21 cellular contexts compared by ENCODE assay signal in the genomic region with DNA sequence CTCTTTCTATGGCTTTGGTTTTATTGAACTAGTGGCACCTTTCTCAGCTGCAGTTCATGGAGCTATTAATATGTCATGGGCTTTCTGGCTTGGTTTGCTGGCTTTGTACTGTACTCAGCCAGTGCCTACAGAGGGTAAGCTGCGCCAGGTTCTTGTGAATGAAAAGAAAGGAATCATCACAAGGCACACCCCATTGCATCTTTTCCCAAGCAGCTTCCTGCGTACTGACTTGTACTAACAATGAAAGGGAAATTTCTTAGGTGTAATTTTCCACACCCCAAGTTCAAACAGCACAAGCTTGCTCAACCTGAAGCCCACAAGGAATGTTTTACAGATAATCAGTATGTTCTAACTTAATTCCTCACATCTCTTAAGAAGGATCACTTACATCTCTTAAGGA.
"Had no signal": no experiment of that assay in that cellular context is flagged by ENCODE, and none has a peak within 500 bp of the region (broad histone marks: within the 10 kb centered on the region; RNA-seq: fewer than 3 reads in every experiment).

No MANE protein-coding gene starts in this region.

- H3K27me3 ChIP-seq: ascending aorta, ovary, spleen, upper lobe of left lung had no signal

- H3K27ac Mint-ChIP-seq: activated CD4-positive, alpha-beta T cell treated with anti-CD3 and anti-CD28 coated beads, Interleukin-2, amount 10 ng/mL, durations not matched to agents 24 days and 14 days; activated naive CD4-positive, alpha-beta T cell treated with anti-CD3 and anti-CD28 coated beads, Interleukin-2, amount 50 U/mL, for 24 hours; naive B cell; stimulated activated memory B cell treated with anti-CD40 and anti-IgM and Interleukin-4, amounts not matched to agents 10 μg/mL and 1 μg/mL and 100 μg/mL, for 72 hours had no signal

- H3K9me3 Mint-ChIP-seq: activated naive CD4-positive, alpha-beta T cell treated with anti-CD3 and anti-CD28 coated beads, Interleukin-2, amount 50 U/mL, for 24 hours had no signal

- DNase-seq: activated CD4-positive, alpha-beta T cell treated with anti-CD3 and anti-CD28 coated beads, Interleukin-2, amount 10 ng/mL, durations not matched to agents 24 days and 14 days; activated CD4-positive, CD25-positive, alpha-beta regulatory T cell; activated CD8-positive, alpha-beta memory T cell treated with anti-CD3 and anti-CD28 coated beads for 24 hours; activated CD8-positive, alpha-beta memory T cell treated with anti-CD3 and anti-CD28 coated beads, Interleukin-2, amount 50 U/mL, for 48 hours; activated gamma-delta T cell; cerebellar nuclear complex; cortex of kidney; effector CD4-positive, alpha-beta T cell; foreskin fibroblast; naive B cell; ovary; SK-N-SH; spleen; stimulated activated CD4-positive, alpha-beta T cell treated with anti-CD3 and anti-CD28 coated beads, Interleukin-4, amount 100 ng/mL, for 4 hours; T-helper 1 cell; T-helper 9 cell had no signal

- H3K27ac ChIP-seq: ascending aorta, ovary, spleen, thoracic aorta had no signal

- H3K4me1 ChIP-seq: ascending aorta had no signal

- H3K36me3 Mint-ChIP-seq: activated naive CD4-positive, alpha-beta T cell treated with anti-CD3 and anti-CD28 coated beads, Interleukin-2, amount 50 U/mL, for 24 hours; naive B cell had no signal

- H3K36me3 ChIP-seq: ascending aorta, ovary, spleen, thoracic aorta, upper lobe of left lung had no signal

- H3K4me3 Mint-ChIP-seq: activated CD4-positive, alpha-beta T cell treated with anti-CD3 and anti-CD28 coated beads, Interleukin-2, amount 10 ng/mL, durations not matched to agents 24 days and 14 days; activated naive CD4-positive, alpha-beta T cell treated with anti-CD3 and anti-CD28 coated beads, Interleukin-2, amount 50 U/mL, for 24 hours; naive B cell; stimulated activated memory B cell treated with anti-CD40 and anti-IgM and Interleukin-4, amounts not matched to agents 10 μg/mL and 1 μg/mL and 100 μg/mL, for 72 hours had no signal

- H3K9me3 ChIP-seq: ascending aorta, ovary, SK-N-SH, spleen, thoracic aorta, upper lobe of left lung had no signal

- H3K4me1 Mint-ChIP-seq: activated CD4-positive, alpha-beta T cell treated with anti-CD3 and anti-CD28 coated beads, Interleukin-2, amount 10 ng/mL, durations not matched to agents 24 days and 14 days; activated naive CD4-positive, alpha-beta T cell treated with anti-CD3 and anti-CD28 coated beads, Interleukin-2, amount 50 U/mL, for 24 hours had no signal

- H3K4me3 ChIP-seq: ascending aorta, ovary, spleen, thoracic aorta, upper lobe of left lung had no signal

- H3K27me3 Mint-ChIP-seq: activated naive CD4-positive, alpha-beta T cell treated with anti-CD3 and anti-CD28 coated beads, Interleukin-2, amount 50 U/mL, for 24 hours; naive B cell; stimulated activated memory B cell treated with anti-CD40 and anti-IgM and Interleukin-4, amounts not matched to agents 10 μg/mL and 1 μg/mL and 100 μg/mL, for 72 hours had no signal

- ATAC-seq: stimulated activated memory B cell treated with anti-CD40 and anti-IgM and Interleukin-4, amounts not matched to agents 10 μg/mL and 1 μg/mL and 100 μg/mL, for 72 hours had no signal
